In the genomic region with DNA sequence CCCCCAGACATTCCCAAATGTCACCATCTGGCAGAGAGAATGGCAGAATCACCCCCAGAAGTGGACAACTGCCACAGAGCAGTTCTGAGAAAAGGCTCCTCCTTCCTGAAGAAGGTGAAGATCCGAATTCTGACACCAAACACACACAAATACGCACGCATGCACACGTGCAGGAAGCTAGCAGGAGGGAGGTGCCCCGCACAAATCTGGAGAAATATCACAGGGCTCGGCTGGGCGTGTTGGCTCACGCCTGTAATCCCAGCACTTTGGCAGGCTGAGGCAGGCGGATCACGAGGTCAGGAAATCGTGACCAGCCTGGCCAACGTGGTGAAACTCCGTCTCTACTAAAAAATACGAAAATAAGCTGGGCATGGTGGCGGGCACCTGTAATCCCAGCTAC, we compare ENCODE assay signal across 20 cellular contexts. TPM values are rescaled to one million over a fixed set of nuclear protein-coding genes. Genes with fewer than 3 reads are reported as not detected.
DNase-seq lines count a peak whose midpoint lies in the region; ATAC-seq and TF ChIP-seq lines count a peak whose summit lies in the region.
"Had no signal": no experiment of that assay in that cellular context is flagged by ENCODE, and none has a peak within 500 bp of the region (broad histone marks: within the 10 kb centered on the region; RNA-seq: fewer than 3 reads in every experiment).

No MANE protein-coding gene starts in this region.

- no peak overlapping the region for H3K4me3 Mint-ChIP-seq in activated CD8-positive, alpha-beta T cell treated with anti-CD3 and anti-CD28 coated beads, Interleukin-2, amount 10 ng/mL, durations not matched to agents 7 days and 5 days
- H3K4me3 Mint-ChIP-seq in activated CD8-positive, alpha-beta T cell treated with anti-CD3 and anti-CD28 coated beads for 36 hours = no peak overlapping the region
- H3K4me3 Mint-ChIP-seq in stimulated activated naive B cell treated with anti-CD40 and anti-IgM and Interleukin-4, amounts not matched to agents 10 μg/mL and 1 μg/mL and 100 μg/mL, for 72 hours = no peak overlapping the region

- in situ Hi-C loops in mammary epithelial cell (cut with MboI; ENCODE audit: low sequenced_read_pairs in 2 of 2) = no loop called here

- H3K27ac Mint-ChIP-seq in activated CD8-positive, alpha-beta T cell treated with anti-CD3 and anti-CD28 coated beads, Interleukin-2, amount 10 ng/mL, durations not matched to agents 7 days and 5 days = peak overlapping the region; percentile 22
- H3K27ac Mint-ChIP-seq in activated CD8-positive, alpha-beta T cell treated with anti-CD3 and anti-CD28 coated beads for 36 hours = no peak overlapping the region
- H3K27ac Mint-ChIP-seq in stimulated activated naive B cell treated with anti-CD40 and anti-IgM and Interleukin-4, amounts not matched to agents 10 μg/mL and 1 μg/mL and 100 μg/mL, for 72 hours = peak overlapping the region; percentile 48

- dilution Hi-C loops in mammary epithelial cell (cut with HindIII; ENCODE audit: low sequenced_read_pairs) = no loop called here

- H3K27me3 Mint-ChIP-seq in activated CD8-positive, alpha-beta T cell treated with anti-CD3 and anti-CD28 coated beads, Interleukin-2, amount 10 ng/mL, durations not matched to agents 7 days and 5 days (ENCODE audit: low read depth) = no peaks in the 10 kb centered on the region
- H3K27me3 Mint-ChIP-seq in activated CD8-positive, alpha-beta T cell treated with anti-CD3 and anti-CD28 coated beads for 36 hours = no peaks in the 10 kb centered on the region
- H3K27me3 Mint-ChIP-seq in stimulated activated naive B cell treated with anti-CD40 and anti-IgM and Interleukin-4, amounts not matched to agents 10 μg/mL and 1 μg/mL and 100 μg/mL, for 72 hours = no peaks in the 10 kb centered on the region

- peaks cover 22% of the 10 kb centered on the region for H3K36me3 Mint-ChIP-seq in activated CD8-positive, alpha-beta T cell treated with anti-CD3 and anti-CD28 coated beads, Interleukin-2, amount 10 ng/mL, durations not matched to agents 7 days and 5 days (ENCODE audit: low read depth)
- H3K36me3 Mint-ChIP-seq in activated CD8-positive, alpha-beta T cell treated with anti-CD3 and anti-CD28 coated beads for 36 hours (ENCODE audit: low read depth) = no peaks in the 10 kb centered on the region
- H3K36me3 Mint-ChIP-seq in stimulated activated naive B cell treated with anti-CD40 and anti-IgM and Interleukin-4, amounts not matched to agents 10 μg/mL and 1 μg/mL and 100 μg/mL, for 72 hours = peaks cover 13 to 35% of the 10 kb centered on the region in 2 donors

- WGBS in mammary epithelial cell (ENCODE audit: low coverage, missing lambda C conversion rate) = 21% methylated on average over 15 of the region's 15 CpGs

- no peaks in the 10 kb centered on the region for H3K36me3 ChIP-seq in mammary epithelial cell (ENCODE audit: insufficient read depth, low read length)
- H3K36me3 ChIP-seq: MG63, Peyer's patch had no signal

- H4K20me1 ChIP-seq in mammary epithelial cell (ENCODE audit: insufficient read depth, low read length) = no peaks in the 10 kb centered on the region

- TF ChIP-seq CTCF in activated CD8-positive, alpha-beta T cell treated with anti-CD3 and anti-CD28 coated beads for 36 hours (IDR thresholded peaks at IDR 0.05) = no peak
- TF ChIP-seq CTCF in mammary epithelial cell (conservative IDR thresholded peaks at IDR 0.05 in 1 of 2, IDR thresholded peaks at IDR 0.05 in 1 of 2; ENCODE audit: extremely low read depth in 1 of 2, insufficient read depth in 1 of 2, low read depth in 1 of 2, low read length in 2 of 2) (no peak), foreskin keratinocyte (conservative IDR thresholded peaks at IDR 0.05) (no peak)

- no peak overlapping the region for H3K27ac ChIP-seq in mammary epithelial cell (ENCODE audit: insufficient read depth, low read depth, low read length)
- no peak overlapping the region for H3K27ac ChIP-seq in foreskin keratinocyte
- H3K27ac ChIP-seq: Peyer's patch had no signal

- no peak overlapping the region for H2AFZ ChIP-seq in mammary epithelial cell (ENCODE audit: low read depth, low read length)

- POLR2A ChIA-PET in activated CD8-positive, alpha-beta T cell treated with anti-CD3 and anti-CD28 coated beads, Interleukin-2, amount 10 ng/mL, durations not matched to agents 7 days and 5 days (lab: Charles Lee) = no interaction called here
- POLR2A ChIA-PET in activated CD8-positive, alpha-beta T cell treated with anti-CD3 and anti-CD28 coated beads for 36 hours (lab: Charles Lee) = no interaction called here

- H3K79me2 ChIP-seq in mammary epithelial cell (ENCODE audit: insufficient read depth, low read length) = no peaks in the 10 kb centered on the region

- H3K4me3 ChIP-seq in mammary epithelial cell (replicated peaks in 1 of 3; ENCODE audit: insufficient read depth in 1 of 3, low read depth in 2 of 3, low read length in 3 of 3) = no peak overlapping the region
- H3K4me3 ChIP-seq: MG63, Peyer's patch had no signal

- intact Hi-C loops in activated CD8-positive, alpha-beta T cell treated with anti-CD3 and anti-CD28 coated beads for 36 hours (cut with micrococcal nuclease) = no loop called here
- intact Hi-C loops in mammary epithelial cell (cut with micrococcal nuclease) = no loop called here

- H3K27me3 ChIP-seq in mammary epithelial cell (ENCODE audit: insufficient read depth, low read length) (no peaks in the 10 kb centered on the region), foreskin keratinocyte (peaks cover 50% of the 10 kb centered on the region)
- H3K27me3 ChIP-seq: MG63, Peyer's patch had no signal

- no peaks in the 10 kb centered on the region for H3K9me3 Mint-ChIP-seq in activated CD8-positive, alpha-beta T cell treated with anti-CD3 and anti-CD28 coated beads, Interleukin-2, amount 10 ng/mL, durations not matched to agents 7 days and 5 days (ENCODE audit: insufficient read depth)
- H3K9me3 Mint-ChIP-seq in activated CD8-positive, alpha-beta T cell treated with anti-CD3 and anti-CD28 coated beads for 36 hours = no peaks in the 10 kb centered on the region
- no peaks in the 10 kb centered on the region for H3K9me3 Mint-ChIP-seq in stimulated activated naive B cell treated with anti-CD40 and anti-IgM and Interleukin-4, amounts not matched to agents 10 μg/mL and 1 μg/mL and 100 μg/mL, for 72 hours

- no peak overlapping the region for H3K4me2 ChIP-seq in mammary epithelial cell (ENCODE audit: insufficient read depth, low read depth, low read length)
- H3K4me2 ChIP-seq: SK-N-SH had no signal

- peaks cover 3% of the 10 kb centered on the region for H3K9me3 ChIP-seq in mammary epithelial cell (replicated peaks; ENCODE audit: insufficient read depth, low read length)
- H3K9me3 ChIP-seq: MG63, Peyer's patch, SK-N-SH had no signal

- CTCF ChIA-PET in activated CD8-positive, alpha-beta T cell treated with anti-CD3 and anti-CD28 coated beads, Interleukin-2, amount 10 ng/mL, durations not matched to agents 7 days and 5 days (lab: Charles Lee) = interaction anchor here (0.6 kb wide), 1 partner anchor 302 kb away, joined by 3 read pairs; no protein-coding TSS in a partner anchor
- CTCF ChIA-PET in activated CD8-positive, alpha-beta T cell treated with anti-CD3 and anti-CD28 coated beads for 36 hours (lab: Charles Lee) = no interaction called here
- CTCF ChIA-PET in mammary epithelial cell (lab: Charles Lee; ENCODE audit: low non-redundant PET) = no interaction called here

- H3K9ac ChIP-seq in mammary epithelial cell (ENCODE audit: insufficient read depth, low read length) = no peak overlapping the region
- H3K9ac ChIP-seq: SK-N-SH had no signal

- peaks cover 39% of the 10 kb centered on the region for H3K4me1 ChIP-seq in mammary epithelial cell (ENCODE audit: insufficient read depth, low read length)
- no peaks in the 10 kb centered on the region for H3K4me1 ChIP-seq in foreskin keratinocyte

- no TSS peak for BruUV-seq in mammary epithelial cell (replicated peaks; lab: Mats Ljungman, UMichigan)

- ATAC-seq in activated CD8-positive, alpha-beta T cell treated with anti-CD3 and anti-CD28 coated beads, Interleukin-2, amount 10 ng/mL, durations not matched to agents 7 days and 5 days = no peak
- no peak for ATAC-seq in activated CD8-positive, alpha-beta T cell treated with anti-CD3 and anti-CD28 coated beads for 36 hours
- ATAC-seq in foreskin keratinocyte (peak; percentile 47), GM21390 (IDR thresholded peaks at IDR 0.05; ENCODE audit: unreplicated experiment) (no peak)
- ATAC-seq in stimulated activated naive B cell treated with anti-CD40 and anti-IgM and Interleukin-4, amounts not matched to agents 10 μg/mL and 1 μg/mL and 100 μg/mL, for 72 hours (replicated peaks) = no peak

- no peak for DNase-seq in activated CD8-positive, alpha-beta T cell treated with anti-CD3 and anti-CD28 coated beads, Interleukin-2, amount 10 ng/mL, durations not matched to agents 7 days and 5 days
- no peak for DNase-seq in activated CD8-positive, alpha-beta T cell treated with anti-CD3 and anti-CD28 coated beads for 36 hours
- DNase-seq in mammary epithelial cell (peak; percentile 35), foreskin keratinocyte (peak; percentile 58 to 74), MV-4-11 (lab: John Stamatoyannopoulos, UW) (no peak)
- DNase-seq in stimulated activated naive B cell treated with anti-CD40 and anti-IgM and Interleukin-4, amounts not matched to agents 10 μg/mL and 1 μg/mL and 100 μg/mL, for 72 hours = no peak
- DNase-seq in activated naive CD4-positive, alpha-beta T cell treated with anti-CD3 and anti-CD28 coated beads, Interleukin-2, amount 50 U/mL, for 16 hours = no peak
- DNase-seq: 8988T, ACHN, Calu3, DMS79 treated with DMSO at 0.1 percent for 48 hours, GF-D8, KBM-7, MG63, NCI-H2029, NCI-H2227 treated with DMSO at 0.1 percent for 48 hours, NCI-H526 treated with DMSO at 0.1 percent for 48 hours, Peyer's patch, SK-N-SH had no signal

- H3K4me1 Mint-ChIP-seq in activated CD8-positive, alpha-beta T cell treated with anti-CD3 and anti-CD28 coated beads, Interleukin-2, amount 10 ng/mL, durations not matched to agents 7 days and 5 days (ENCODE audit: low read depth) = peaks cover 12% of the 10 kb centered on the region
- peaks cover 10% of the 10 kb centered on the region for H3K4me1 Mint-ChIP-seq in activated CD8-positive, alpha-beta T cell treated with anti-CD3 and anti-CD28 coated beads for 36 hours (ENCODE audit: low read depth)
- H3K4me1 Mint-ChIP-seq in stimulated activated naive B cell treated with anti-CD40 and anti-IgM and Interleukin-4, amounts not matched to agents 10 μg/mL and 1 μg/mL and 100 μg/mL, for 72 hours = peaks cover 16 to 18% of the 10 kb centered on the region in 2 donors

RNA-seq across cellular contexts. Expression of gene ATG16L1, which starts 38.5 kb away (rescaled TPM):
- total RNA-seq in activated CD8-positive, alpha-beta T cell treated with anti-CD3 and anti-CD28 coated beads, Interleukin-2, amount 10 ng/mL, durations not matched to agents 7 days and 5 days = 10 to 100 TPM; 47.2 to 50.5 TPM
- total RNA-seq in activated CD8-positive, alpha-beta T cell treated with anti-CD3 and anti-CD28 coated beads for 36 hours = 10 to 100 TPM; 22.1 to 24.4 TPM
- 10 to 100 TPM; 33.3 to 39.2 TPM for total RNA-seq in mammary epithelial cell
- 22.7 TPM for polyA plus RNA-seq in mammary epithelial cell
- polyA minus RNA-seq in mammary epithelial cell = 16.8 TPM
- 25.8 and 29.3 TPM in 2 replicates for total RNA-seq in foreskin keratinocyte
- 12.6 and 13.3 TPM in 2 replicates for polyA plus RNA-seq in foreskin keratinocyte

Comparison
In these comparisons a context has a peak if more than half of its experiments do, and no peak if none do; other contexts are left out.
1. DNase-seq: peak in mammary epithelial cell (single experiment) and foreskin keratinocyte (2 of 2); none in activated CD8-positive, alpha-beta T cell treated with anti-CD3 and anti-CD28 coated beads, Interleukin-2, amount 10 ng/mL, durations not matched to agents 7 days and 5 days (single experiment), activated CD8-positive, alpha-beta T cell treated with anti-CD3 and anti-CD28 coated beads for 36 hours (single experiment), stimulated activated naive B cell treated with anti-CD40 and anti-IgM and Interleukin-4, amounts not matched to agents 10 μg/mL and 1 μg/mL and 100 μg/mL, for 72 hours (single experiment), MV-4-11 (single experiment) and activated naive CD4-positive, alpha-beta T cell treated with anti-CD3 and anti-CD28 coated beads, Interleukin-2, amount 50 U/mL, for 16 hours (single experiment).